In genomic region chr6:106884576-106884975, GRCh38 we compare ENCODE assay signal across 1 cellular context.
TF ChIP-seq lines count a peak whose summit lies in the region.

No MANE protein-coding gene starts in this region.

TF ChIP-seq in K562, 482 proteins besides CTCF, POLR2A, EP300 and RAD21:
- TF ChIP-seq, protein P1, sequence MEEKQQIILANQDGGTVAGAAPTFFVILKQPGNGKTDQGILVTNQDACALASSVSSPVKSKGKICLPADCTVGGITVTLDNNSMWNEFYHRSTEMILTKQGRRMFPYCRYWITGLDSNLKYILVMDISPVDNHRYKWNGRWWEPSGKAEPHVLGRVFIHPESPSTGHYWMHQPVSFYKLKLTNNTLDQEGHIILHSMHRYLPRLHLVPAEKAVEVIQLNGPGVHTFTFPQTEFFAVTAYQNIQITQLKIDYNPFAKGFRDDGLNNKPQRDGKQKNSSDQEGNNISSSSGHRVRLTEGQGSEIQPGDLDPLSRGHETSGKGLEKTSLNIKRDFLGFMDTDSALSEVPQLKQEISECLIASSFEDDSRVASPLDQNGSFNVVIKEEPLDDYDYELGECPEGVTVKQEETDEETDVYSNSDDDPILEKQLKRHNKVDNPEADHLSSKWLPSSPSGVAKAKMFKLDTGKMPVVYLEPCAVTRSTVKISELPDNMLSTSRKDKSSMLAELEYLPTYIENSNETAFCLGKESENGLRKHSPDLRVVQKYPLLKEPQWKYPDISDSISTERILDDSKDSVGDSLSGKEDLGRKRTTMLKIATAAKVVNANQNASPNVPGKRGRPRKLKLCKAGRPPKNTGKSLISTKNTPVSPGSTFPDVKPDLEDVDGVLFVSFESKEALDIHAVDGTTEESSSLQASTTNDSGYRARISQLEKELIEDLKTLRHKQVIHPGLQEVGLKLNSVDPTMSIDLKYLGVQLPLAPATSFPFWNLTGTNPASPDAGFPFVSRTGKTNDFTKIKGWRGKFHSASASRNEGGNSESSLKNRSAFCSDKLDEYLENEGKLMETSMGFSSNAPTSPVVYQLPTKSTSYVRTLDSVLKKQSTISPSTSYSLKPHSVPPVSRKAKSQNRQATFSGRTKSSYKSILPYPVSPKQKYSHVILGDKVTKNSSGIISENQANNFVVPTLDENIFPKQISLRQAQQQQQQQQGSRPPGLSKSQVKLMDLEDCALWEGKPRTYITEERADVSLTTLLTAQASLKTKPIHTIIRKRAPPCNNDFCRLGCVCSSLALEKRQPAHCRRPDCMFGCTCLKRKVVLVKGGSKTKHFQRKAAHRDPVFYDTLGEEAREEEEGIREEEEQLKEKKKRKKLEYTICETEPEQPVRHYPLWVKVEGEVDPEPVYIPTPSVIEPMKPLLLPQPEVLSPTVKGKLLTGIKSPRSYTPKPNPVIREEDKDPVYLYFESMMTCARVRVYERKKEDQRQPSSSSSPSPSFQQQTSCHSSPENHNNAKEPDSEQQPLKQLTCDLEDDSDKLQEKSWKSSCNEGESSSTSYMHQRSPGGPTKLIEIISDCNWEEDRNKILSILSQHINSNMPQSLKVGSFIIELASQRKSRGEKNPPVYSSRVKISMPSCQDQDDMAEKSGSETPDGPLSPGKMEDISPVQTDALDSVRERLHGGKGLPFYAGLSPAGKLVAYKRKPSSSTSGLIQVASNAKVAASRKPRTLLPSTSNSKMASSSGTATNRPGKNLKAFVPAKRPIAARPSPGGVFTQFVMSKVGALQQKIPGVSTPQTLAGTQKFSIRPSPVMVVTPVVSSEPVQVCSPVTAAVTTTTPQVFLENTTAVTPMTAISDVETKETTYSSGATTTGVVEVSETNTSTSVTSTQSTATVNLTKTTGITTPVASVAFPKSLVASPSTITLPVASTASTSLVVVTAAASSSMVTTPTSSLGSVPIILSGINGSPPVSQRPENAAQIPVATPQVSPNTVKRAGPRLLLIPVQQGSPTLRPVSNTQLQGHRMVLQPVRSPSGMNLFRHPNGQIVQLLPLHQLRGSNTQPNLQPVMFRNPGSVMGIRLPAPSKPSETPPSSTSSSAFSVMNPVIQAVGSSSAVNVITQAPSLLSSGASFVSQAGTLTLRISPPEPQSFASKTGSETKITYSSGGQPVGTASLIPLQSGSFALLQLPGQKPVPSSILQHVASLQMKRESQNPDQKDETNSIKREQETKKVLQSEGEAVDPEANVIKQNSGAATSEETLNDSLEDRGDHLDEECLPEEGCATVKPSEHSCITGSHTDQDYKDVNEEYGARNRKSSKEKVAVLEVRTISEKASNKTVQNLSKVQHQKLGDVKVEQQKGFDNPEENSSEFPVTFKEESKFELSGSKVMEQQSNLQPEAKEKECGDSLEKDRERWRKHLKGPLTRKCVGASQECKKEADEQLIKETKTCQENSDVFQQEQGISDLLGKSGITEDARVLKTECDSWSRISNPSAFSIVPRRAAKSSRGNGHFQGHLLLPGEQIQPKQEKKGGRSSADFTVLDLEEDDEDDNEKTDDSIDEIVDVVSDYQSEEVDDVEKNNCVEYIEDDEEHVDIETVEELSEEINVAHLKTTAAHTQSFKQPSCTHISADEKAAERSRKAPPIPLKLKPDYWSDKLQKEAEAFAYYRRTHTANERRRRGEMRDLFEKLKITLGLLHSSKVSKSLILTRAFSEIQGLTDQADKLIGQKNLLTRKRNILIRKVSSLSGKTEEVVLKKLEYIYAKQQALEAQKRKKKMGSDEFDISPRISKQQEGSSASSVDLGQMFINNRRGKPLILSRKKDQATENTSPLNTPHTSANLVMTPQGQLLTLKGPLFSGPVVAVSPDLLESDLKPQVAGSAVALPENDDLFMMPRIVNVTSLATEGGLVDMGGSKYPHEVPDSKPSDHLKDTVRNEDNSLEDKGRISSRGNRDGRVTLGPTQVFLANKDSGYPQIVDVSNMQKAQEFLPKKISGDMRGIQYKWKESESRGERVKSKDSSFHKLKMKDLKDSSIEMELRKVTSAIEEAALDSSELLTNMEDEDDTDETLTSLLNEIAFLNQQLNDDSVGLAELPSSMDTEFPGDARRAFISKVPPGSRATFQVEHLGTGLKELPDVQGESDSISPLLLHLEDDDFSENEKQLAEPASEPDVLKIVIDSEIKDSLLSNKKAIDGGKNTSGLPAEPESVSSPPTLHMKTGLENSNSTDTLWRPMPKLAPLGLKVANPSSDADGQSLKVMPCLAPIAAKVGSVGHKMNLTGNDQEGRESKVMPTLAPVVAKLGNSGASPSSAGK (IDR thresholded peaks at IDR 0.05), result no peak
- TF ChIP-seq MTA1 (IDR thresholded peaks at IDR 0.05; ENCODE audit: borderline replicate concordance) (0 out of 2 replicates have a peak, but pooled peaks have one; percentile 29), TCF3 (CRISPR knock-in tag; IDR thresholded peaks at IDR 0.05) (no peak), C11orf30 (IDR thresholded peaks at IDR 0.05; ENCODE audit: low read depth) (no peak), ZBTB34 (CRISPR knock-in tag; IDR thresholded peaks at IDR 0.05) (no peak), ZNF444 (CRISPR knock-in tag; IDR thresholded peaks at IDR 0.05) (no peak), ZNF583 (CRISPR knock-in tag; IDR thresholded peaks at IDR 0.05) (no peak), SRSF3 (IDR thresholded peaks at IDR 0.05; ENCODE audit: insufficient read depth, low read length) (no peak), EP400 (IDR thresholded peaks at IDR 0.05) (peak; percentile 7; the same call in 1 of the 2 replicates), MCM2 (IDR thresholded peaks at IDR 0.05; ENCODE audit: low read depth) (no peak), HMG20A (CRISPR knock-in tag; conservative IDR thresholded peaks at IDR 0.05) (no peak)
- TF ChIP-seq, protein P2, sequence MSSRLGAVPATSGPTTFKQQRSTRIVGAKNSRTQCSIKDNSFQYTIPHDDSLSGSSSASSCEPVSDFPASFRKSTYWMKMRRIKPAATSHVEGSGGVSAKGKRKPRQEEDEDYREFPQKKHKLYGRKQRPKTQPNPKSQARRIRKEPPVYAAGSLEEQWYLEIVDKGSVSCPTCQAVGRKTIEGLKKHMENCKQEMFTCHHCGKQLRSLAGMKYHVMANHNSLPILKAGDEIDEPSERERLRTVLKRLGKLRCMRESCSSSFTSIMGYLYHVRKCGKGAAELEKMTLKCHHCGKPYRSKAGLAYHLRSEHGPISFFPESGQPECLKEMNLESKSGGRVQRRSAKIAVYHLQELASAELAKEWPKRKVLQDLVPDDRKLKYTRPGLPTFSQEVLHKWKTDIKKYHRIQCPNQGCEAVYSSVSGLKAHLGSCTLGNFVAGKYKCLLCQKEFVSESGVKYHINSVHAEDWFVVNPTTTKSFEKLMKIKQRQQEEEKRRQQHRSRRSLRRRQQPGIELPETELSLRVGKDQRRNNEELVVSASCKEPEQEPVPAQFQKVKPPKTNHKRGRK (tag; IDR thresholded peaks at IDR 0.05), result peak; percentile 94
